ENCODE assay signal across 10 cellular contexts in the genomic region with DNA sequence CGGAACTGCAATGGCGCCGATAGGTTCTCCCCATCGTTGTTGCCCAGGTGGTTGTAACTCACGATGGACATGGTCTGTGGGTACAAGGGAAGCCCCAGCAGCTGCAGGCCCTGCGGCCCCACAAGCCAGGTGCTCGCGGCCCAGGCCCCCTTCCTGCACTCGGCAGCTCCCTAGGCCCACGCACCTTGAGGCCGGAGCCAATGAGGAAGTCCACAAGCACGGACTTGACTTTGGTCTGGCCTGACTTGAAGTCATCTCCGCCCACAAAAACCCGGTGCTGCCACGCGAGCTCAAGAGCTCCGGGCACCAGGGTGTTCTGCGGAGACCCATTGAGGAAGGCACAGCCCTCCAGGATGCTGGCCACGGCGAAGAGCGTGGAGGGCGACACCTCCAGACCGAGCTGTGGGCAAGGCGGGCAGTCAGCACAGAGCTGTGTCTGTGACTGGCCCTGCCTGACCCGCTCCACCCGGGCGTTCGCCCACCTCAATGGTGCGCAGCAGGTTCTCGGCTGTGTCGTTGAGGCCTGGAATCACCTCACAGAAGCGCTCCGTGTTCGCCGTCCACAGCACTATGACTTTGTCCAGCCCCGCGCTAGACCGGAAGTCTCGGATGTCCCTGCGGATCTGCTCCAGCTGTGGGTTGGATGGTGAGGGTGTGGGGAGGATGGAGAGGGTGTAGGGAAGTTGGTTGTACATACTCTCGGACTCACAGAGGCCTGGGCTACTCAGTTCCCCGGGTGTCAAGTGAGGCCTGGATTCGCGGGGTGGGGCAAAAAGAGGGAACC. TPM values are rescaled to one million over a fixed set of nuclear protein-coding genes. Genes with fewer than 3 reads are reported as not detected.
A peak's percentile ranks its signal among the peaks of the same experiment; 100 is the strongest.
DNase-seq lines count a peak whose midpoint lies in the region; ATAC-seq and TF ChIP-seq lines count a peak whose summit lies in the region.
"Had no signal": no experiment of that assay in that cellular context is flagged by ENCODE, and none has a peak within 500 bp of the region (broad histone marks: within the 10 kb centered on the region; RNA-seq: fewer than 3 reads in every experiment).

No MANE protein-coding gene starts in this region.

- CTCF ChIA-PET in HEK293 (lab: Yijun Ruan, JAX), result interaction anchor here (0.5 kb wide), 1 partner anchor 49 kb away, joined by 3 read pairs; no protein-coding TSS in a partner anchor

- no peaks in the 10 kb centered on the region for H3K9me3 ChIP-seq in BLaER1 treated with 17β-estradiol and CSF1 and Interleukin-3, amounts not matched to agents 10 nM and 100 nM (replicated peaks in 1 of 11)
- H3K9me3 ChIP-seq in HEK293 (ENCODE audit: control insufficient read depth, insufficient read depth, low read depth, low read length), result no peaks in the 10 kb centered on the region
- no peaks in the 10 kb centered on the region for H3K9me3 ChIP-seq in body of pancreas

- H3K4me2 ChIP-seq in BLaER1 treated with 17β-estradiol and CSF1 and Interleukin-3, amounts not matched to agents 10 nM and 100 nM, result peak overlapping the region; percentile 76 to 99 (median 92)

- H3K27ac Mint-ChIP-seq in natural killer cell, result no peak overlapping the region

- POLR2A ChIA-PET in HEK293 (lab: Yijun Ruan, JAX), result interaction anchor here (0.6 kb wide), 1 partner anchor 462 kb away, joined by 4 read pairs; no protein-coding TSS in a partner anchor

- intact Hi-C loops in body of pancreas (cut with DNase I), result no loop called here
- intact Hi-C loops in natural killer cell (cut with micrococcal nuclease), result no loop called here

- in situ Hi-C loops in ACHN (cut with HindIII; ENCODE audit: low pct_ligation_motif_present, low pct_unique_long_range_greater_than_20kb, low sequenced_read_pairs), result no loop called here

- peaks cover 6 to 42% of the 10 kb centered on the region in 2 donors for H3K4me1 Mint-ChIP-seq in natural killer cell

- no peaks in the 10 kb centered on the region for H3K27me3 Mint-ChIP-seq in natural killer cell (ENCODE audit: low read depth in 2 of 2)

- ATAC-seq in body of pancreas (no peak), natural killer cell (no peak), GM18517 (IDR thresholded peaks at IDR 0.05; ENCODE audit: unreplicated experiment) (no peak)

- no peaks in the 10 kb centered on the region for H3K27me3 ChIP-seq in BLaER1 treated with 17β-estradiol and CSF1 and Interleukin-3, amounts not matched to agents 10 nM and 100 nM
- no peaks in the 10 kb centered on the region for H3K27me3 ChIP-seq in body of pancreas

- no peaks in the 10 kb centered on the region for H3K36me3 Mint-ChIP-seq in natural killer cell

- peak overlapping the region; percentile 78 for H3K4me3 Mint-ChIP-seq in natural killer cell

- no peaks in the 10 kb centered on the region for H3K9me3 Mint-ChIP-seq in natural killer cell

- DNase-seq in body of pancreas, result no peak
- no peak for DNase-seq in natural killer cell
- no peak for DNase-seq in NCI-H526 treated with DMSO at 0.1 percent for 48 hours (lab: John Stamatoyannopoulos, UW)
- DNase-seq in ACHN, result no peak
- no peak for DNase-seq in cortex of kidney (lab: John Stamatoyannopoulos, UW)
- DNase-seq: SIG-M5 had no signal

- H4K20me1 ChIP-seq in BLaER1 treated with 17β-estradiol and CSF1 and Interleukin-3, amounts not matched to agents 10 nM and 100 nM, result peaks cover 29 to 66% (median 52%) of the 10 kb centered on the region in 11 experiments; a peak in 21 of 22 replicates

- H3K9ac ChIP-seq in BLaER1 treated with 17β-estradiol and CSF1 and Interleukin-3, amounts not matched to agents 10 nM and 100 nM, result peak overlapping the region in 8 of 11 experiments; percentile 56 to 81 (median 73); a peak in 15 of 22 replicates

- H3K27ac ChIP-seq in BLaER1 treated with 17β-estradiol and CSF1 and Interleukin-3, amounts not matched to agents 10 nM and 100 nM, result peak overlapping the region in 8 of 11 experiments; percentile 30 to 79 (median 74); a peak in 11 of 22 replicates
- H3K27ac ChIP-seq in HEK293 (ENCODE audit: extremely low read depth, low read depth, low read length) (peak overlapping the region; percentile 42), body of pancreas (peak overlapping the region in 3 of 4 donors; percentile 84 to 92 (median 90))

- H3K4me1 ChIP-seq in BLaER1 treated with 17β-estradiol and CSF1 and Interleukin-3, amounts not matched to agents 10 nM and 100 nM, result peaks cover 64 to 88% (median 79%) of the 10 kb centered on the region in 10 experiments
- H3K4me1 ChIP-seq in HEK293 (ENCODE audit: control insufficient read depth, insufficient read depth, low read length), result peaks cover 19% of the 10 kb centered on the region
- peaks cover 57% of the 10 kb centered on the region for H3K4me1 ChIP-seq in body of pancreas

- no peak for TF ChIP-seq POLR2A in body of pancreas (IDR thresholded peaks at IDR 0.05)

- TF ChIP-seq CTCF in HEK293 (tag by site-specific recombination; IDR thresholded peaks at IDR 0.05) (no peak), body of pancreas (IDR thresholded peaks at IDR 0.05) (no peak), natural killer cell (IDR thresholded peaks at IDR 0.05) (no peak)

- WGBS in body of pancreas, 2 donors, result 84 to 90% methylated on average over 22 to 39 of the region's 44 CpGs

- peaks cover 0 to 38% (median 19%) of the 10 kb centered on the region in 11 experiments; a peak in 16 of 22 replicates for H3K36me3 ChIP-seq in BLaER1 treated with 17β-estradiol and CSF1 and Interleukin-3, amounts not matched to agents 10 nM and 100 nM
- H3K36me3 ChIP-seq in HEK293 (ENCODE audit: control insufficient read depth in 2 of 2, insufficient read depth in 1 of 2, low read length in 2 of 2) (peaks cover 5 to 24% of the 10 kb centered on the region in 2 experiments; a peak in 1 of 3 replicates), body of pancreas (replicated peaks in 1 of 2; ENCODE audit: insufficient read depth in 1 of 2, low read depth in 2 of 2) (no peaks in the 10 kb centered on the region)

- H3K4me3 ChIP-seq in BLaER1 treated with 17β-estradiol and CSF1 and Interleukin-3, amounts not matched to agents 10 nM and 100 nM, result peak overlapping the region in 8 of 10 experiments; percentile 54 to 77 (median 64); a peak in 14 of 20 replicates
- H3K4me3 ChIP-seq in HEK293 (ENCODE audit: low read depth, low read length) (no peak overlapping the region), body of pancreas (no peak overlapping the region)

TF ChIP-seq in HEK293, 187 proteins besides CTCF, POLR2A, EP300 and RAD21 (continues in another document):
- no peak for TF ChIP-seq GLI2 (tag by site-specific recombination; IDR thresholded peaks at IDR 0.05; ENCODE audit: borderline replicate concordance, low read depth)
- TF ChIP-seq, protein P1, sequence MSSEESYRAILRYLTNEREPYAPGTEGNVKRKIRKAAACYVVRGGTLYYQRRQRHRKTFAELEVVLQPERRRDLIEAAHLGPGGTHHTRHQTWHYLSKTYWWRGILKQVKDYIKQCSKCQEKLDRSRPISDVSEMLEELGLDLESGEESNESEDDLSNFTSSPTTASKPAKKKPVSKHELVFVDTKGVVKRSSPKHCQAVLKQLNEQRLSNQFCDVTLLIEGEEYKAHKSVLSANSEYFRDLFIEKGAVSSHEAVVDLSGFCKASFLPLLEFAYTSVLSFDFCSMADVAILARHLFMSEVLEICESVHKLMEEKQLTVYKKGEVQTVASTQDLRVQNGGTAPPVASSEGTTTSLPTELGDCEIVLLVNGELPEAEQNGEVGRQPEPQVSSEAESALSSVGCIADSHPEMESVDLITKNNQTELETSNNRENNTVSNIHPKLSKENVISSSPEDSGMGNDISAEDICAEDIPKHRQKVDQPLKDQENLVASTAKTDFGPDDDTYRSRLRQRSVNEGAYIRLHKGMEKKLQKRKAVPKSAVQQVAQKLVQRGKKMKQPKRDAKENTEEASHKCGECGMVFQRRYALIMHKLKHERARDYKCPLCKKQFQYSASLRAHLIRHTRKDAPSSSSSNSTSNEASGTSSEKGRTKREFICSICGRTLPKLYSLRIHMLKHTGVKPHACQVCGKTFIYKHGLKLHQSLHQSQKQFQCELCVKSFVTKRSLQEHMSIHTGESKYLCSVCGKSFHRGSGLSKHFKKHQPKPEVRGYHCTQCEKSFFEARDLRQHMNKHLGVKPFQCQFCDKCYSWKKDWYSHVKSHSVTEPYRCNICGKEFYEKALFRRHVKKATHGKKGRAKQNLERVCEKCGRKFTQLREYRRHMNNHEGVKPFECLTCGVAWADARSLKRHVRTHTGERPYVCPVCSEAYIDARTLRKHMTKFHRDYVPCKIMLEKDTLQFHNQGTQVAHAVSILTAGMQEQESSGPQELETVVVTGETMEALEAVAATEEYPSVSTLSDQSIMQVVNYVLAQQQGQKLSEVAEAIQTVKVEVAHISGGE (tag by site-specific recombination; conservative IDR thresholded peaks at IDR 0.05; ENCODE audit: low read depth), result no peak
- TF ChIP-seq PRDM1 (tag by site-specific recombination; IDR thresholded peaks at IDR 0.05), result no peak
- TF ChIP-seq ZNF626 (tag by site-specific recombination; IDR thresholded peaks at IDR 0.05), result no peak
- no peak for TF ChIP-seq ZNF830 (tag by site-specific recombination; IDR thresholded peaks at IDR 0.05; ENCODE audit: low read depth)
- TF ChIP-seq IKZF3 (tag by site-specific recombination; IDR thresholded peaks at IDR 0.05), result peak; percentile 42; the same call in 1 of the 2 replicates
- TF ChIP-seq ZBTB26 (tag by site-specific recombination; optimal IDR thresholded peaks at IDR 0.05), result no peak
- TF ChIP-seq REPIN1 (tag by site-specific recombination; IDR thresholded peaks at IDR 0.05; ENCODE audit: low read depth), result no peak
- no peak for TF ChIP-seq SP2 (tag by site-specific recombination; IDR thresholded peaks at IDR 0.05)
- TF ChIP-seq FEZF1 (tag by site-specific recombination; IDR thresholded peaks at IDR 0.05), result no peak
- peak; percentile 69; the same call in 1 of the 2 replicates for TF ChIP-seq BCL11B (tag by site-specific recombination; IDR thresholded peaks at IDR 0.05; ENCODE audit: low read depth)
- no peak for TF ChIP-seq ZNF473 (tag by site-specific recombination; IDR thresholded peaks at IDR 0.05)

RNA-seq across cellular contexts. Expression of gene ISYNA1, which starts 1.9 kb away (rescaled TPM):
- 10 to 100 TPM; 52.7 to 72.8 TPM for total RNA-seq in body of pancreas
- 10 to 100 TPM; 39.7 to 53.6 (median 40.1) TPM for total RNA-seq in natural killer cell

RNA-seq across cellular contexts. Expression of gene SSBP4, which starts 16.8 kb away (rescaled TPM):
- total RNA-seq in body of pancreas (10 to 100 TPM; 50.1 to 63.9 TPM), natural killer cell (100 to 1,000 TPM; 137 to 169 (median 158) TPM)

RNA-seq across cellular contexts. Expression of gene LRRC25, which starts 38.6 kb away (rescaled TPM):
- total RNA-seq in body of pancreas, result 1 to 10 TPM in 1 of 2 donors, not detected in 1; 4.4 TPM
- total RNA-seq in natural killer cell, result 10 to 100 TPM in 2 of 3 donors, 1 to 10 TPM in 1; 3.9 to 28.2 (median 12.0) TPM
- total RNA-seq: myocyte had no signal

RNA-seq across cellular contexts. Expression of gene GDF15, which starts 50.1 kb away (rescaled TPM):
- total RNA-seq in body of pancreas, result 10 to 100 TPM; 40.5 to 86.1 TPM
- 1 to 10 TPM in 1 of 3 donors, under 1 TPM in 1, not detected in 1; 0.85 to 1.5 TPM for total RNA-seq in natural killer cell

Comparison
In these comparisons a context has a peak if more than half of its experiments do, and no peak if none do; other contexts are left out.
1. H3K4me3 ChIP-seq: peak in BLaER1 treated with 17β-estradiol and CSF1 and Interleukin-3, amounts not matched to agents 10 nM and 100 nM (8 of 10); none in HEK293 (single experiment) and body of pancreas (0 of 2).
2. Peak in every context shown above with its lines, with median percentiles within 50 percentile points of each other: H3K27ac ChIP-seq.